ENCODE assay signal across 8 cellular contexts in genomic region chr6:33112148-33112547, GRCh38. TPM values are rescaled to one million over a fixed set of nuclear protein-coding genes. Genes with fewer than 3 reads are reported as not detected.
DNase-seq lines count a peak whose midpoint lies in the region; ATAC-seq and TF ChIP-seq lines count a peak whose summit lies in the region.

No MANE protein-coding gene starts in this region.

- H3K4me3 ChIP-seq in fibroblast of pulmonary artery (replicated peaks; ENCODE audit: low read depth, low read length) (no peak overlapping the region), tibial artery (no peak overlapping the region)

- no peaks in the 10 kb centered on the region for H3K36me3 ChIP-seq in tibial artery

- H3K9me3 ChIP-seq in tibial artery, result no peaks in the 10 kb centered on the region

- no peak for TF ChIP-seq CTCF in fibroblast of pulmonary artery (IDR thresholded peaks at IDR 0.05; ENCODE audit: low read length, missing control alignments)
- no peak for TF ChIP-seq CTCF in tibial artery (IDR thresholded peaks at IDR 0.05)

- peaks cover 3 to 43% of the 10 kb centered on the region in 2 donors for H3K27me3 ChIP-seq in tibial artery

- DNase-seq in D341Med (ENCODE audit: low spot score) (peak; percentile 55), RPMI8226 (peak; percentile 37), fibroblast of pulmonary artery (ENCODE audit: low read depth) (peak; percentile 58), sciatic nerve (ENCODE audit: low spot score) (no peak), tibial artery (no peak), NCI-H69 (lab: John Stamatoyannopoulos, UW) (no peak)

- ATAC-seq in GM19025 (IDR thresholded peaks at IDR 0.05; ENCODE audit: low read depth, unreplicated experiment) (peak; percentile 85), HG03108 (IDR thresholded peaks at IDR 0.05; ENCODE audit: unreplicated experiment) (peak; percentile 94), sciatic nerve (peak; percentile 90)

- H3K4me1 ChIP-seq in tibial artery, result peaks cover 0 to 7% (median 3%) of the 10 kb centered on the region in 4 donors

- intact Hi-C loops in sciatic nerve (cut with DNase I) (no loop called here), tibial artery (cut with DNase I; ENCODE audit: low total_unique reads) (loop anchor here (10.0 kb wide), 1 partner anchor 473 kb away; the partner anchor contains the start of gene BAK1)

- H3K27ac ChIP-seq in tibial artery, result no peak overlapping the region

RNA-seq across cellular contexts. Expression of gene HLA-DPB1, which starts 36.4 kb away (rescaled TPM):
- total RNA-seq in sciatic nerve, result 138 TPM

RNA-seq across cellular contexts. Expression of gene HLA-DPA1, which starts 38.7 kb away (rescaled TPM):
- 141 TPM for total RNA-seq in sciatic nerve

Comparison
In these comparisons a context has a peak if more than half of its experiments do, and no peak if none do; other contexts are left out.
1. DNase-seq: peak in D341Med (single experiment), RPMI8226 (single experiment) and fibroblast of pulmonary artery (single experiment); none in sciatic nerve (single experiment), tibial artery (0 of 2) and NCI-H69 (single experiment).
2. Peak in every context shown above with its lines, with median percentiles within 50 percentile points of each other: ATAC-seq.